In the genomic region with DNA sequence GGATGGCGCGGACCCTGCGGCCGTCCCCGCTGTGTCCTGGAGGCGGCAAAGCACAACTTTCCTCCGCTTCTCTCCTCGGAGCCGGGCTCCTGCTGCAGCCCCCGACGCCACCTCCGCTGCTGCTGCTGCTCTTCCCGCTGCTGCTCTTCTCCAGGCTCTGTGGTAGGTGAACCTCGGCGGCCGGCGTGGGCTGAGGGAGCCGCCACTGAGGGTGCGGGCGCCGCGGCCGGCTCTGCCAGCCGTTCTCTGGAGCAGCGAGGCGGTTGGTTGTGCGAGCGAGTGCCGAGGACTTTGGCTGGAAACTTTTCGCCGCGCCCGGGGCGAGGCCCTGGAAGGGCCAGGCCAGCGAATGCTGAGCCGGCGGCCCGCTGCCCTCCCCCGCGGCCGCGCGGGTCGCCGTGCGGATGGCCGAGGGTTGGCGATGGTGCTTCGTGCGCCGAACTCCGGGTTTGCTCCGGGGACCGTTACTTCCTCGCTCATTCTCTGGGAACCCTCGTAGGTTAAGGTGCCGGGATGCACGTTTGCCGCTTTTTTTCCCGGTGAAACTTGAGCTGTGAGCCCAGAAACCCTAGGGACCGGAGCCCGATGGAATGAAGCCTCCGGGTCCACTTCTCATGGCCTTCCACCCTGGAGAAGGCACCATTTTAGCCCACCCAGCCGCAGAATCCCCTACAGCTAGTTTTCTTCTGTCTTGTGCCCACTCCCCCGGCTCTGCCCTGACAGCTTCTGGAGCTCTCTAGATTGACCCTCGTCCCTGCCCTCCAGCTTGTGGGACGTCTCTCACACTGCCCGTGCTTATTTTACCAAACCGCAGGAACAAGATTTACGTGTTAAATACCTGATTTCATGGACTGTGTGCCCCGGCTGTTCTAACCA, we compare ENCODE assay signal across 8 cellular contexts. TPM values are rescaled to one million over a fixed set of nuclear protein-coding genes. Genes with fewer than 3 reads are reported as not detected.
DNase-seq lines count a peak whose midpoint lies in the region; ATAC-seq, FAIRE-seq and TF ChIP-seq lines count a peak whose summit lies in the region.

No MANE protein-coding gene starts in this region.

- peak; percentile 26 for ATAC-seq in HG03196 (IDR thresholded peaks at IDR 0.05; ENCODE audit: unreplicated experiment)
- peak; percentile 3 for ATAC-seq in WTC11
- ATAC-seq in mucosa of descending colon, result peak; percentile 49

- no peak for TF ChIP-seq EP300 in suprapubic skin (IDR thresholded peaks at IDR 0.05)

- H3K27ac ChIP-seq in suprapubic skin, result peak overlapping the region; percentile 88

- H3K27me3 ChIP-seq in endocrine pancreas (ENCODE audit: control insufficient read depth, insufficient read depth, low read length) (no peaks in the 10 kb centered on the region), suprapubic skin (peaks cover 13% of the 10 kb centered on the region)

- no peaks in the 10 kb centered on the region for H3K27me3 Mint-ChIP-seq in WTC11 (ENCODE audit: low read depth)

- no peaks in the 10 kb centered on the region for H3K36me3 Mint-ChIP-seq in WTC11

- FAIRE-seq in GM12892 (lab: Jason Lieb, UNC), result no peak

- H3K9ac ChIP-seq in endocrine pancreas (ENCODE audit: control insufficient read depth, insufficient read depth, low read length), result peak overlapping the region; percentile 94

- WGBS in suprapubic skin, result under 1% methylated on average over 8 of the region's 71 CpGs

- H3K9me3 ChIP-seq in endocrine pancreas (ENCODE audit: control insufficient read depth, low read length), result no peaks in the 10 kb centered on the region
- no peaks in the 10 kb centered on the region for H3K9me3 ChIP-seq in mucosa of descending colon
- H3K9me3 ChIP-seq in suprapubic skin, result no peaks in the 10 kb centered on the region

- CTCF ChIA-PET in WTC11 (lab: Charles Lee), result interaction anchor here (1.0 kb wide), 1 partner anchor 9 kb away, joined by 11 read pairs; no protein-coding TSS in a partner anchor

- H3K4me3 Mint-ChIP-seq in WTC11, result peak overlapping the region; percentile 89

- H3K4me1 ChIP-seq in endocrine pancreas (ENCODE audit: control insufficient read depth, insufficient read depth, low read length) (no peaks in the 10 kb centered on the region), mucosa of descending colon (ENCODE audit: low read depth) (peaks cover 13% of the 10 kb centered on the region), suprapubic skin (peaks cover 34% of the 10 kb centered on the region)

- H3K4me3 ChIP-seq in endocrine pancreas (ENCODE audit: control insufficient read depth, insufficient read depth, low read length) (peak overlapping the region; percentile 94), mucosa of descending colon (peak overlapping the region; percentile 87), suprapubic skin (peak overlapping the region; percentile 85)

- no peak for TF ChIP-seq CTCF in WTC11 (IDR thresholded peaks at IDR 0.05)
- TF ChIP-seq CTCF in mucosa of descending colon (IDR thresholded peaks at IDR 0.05), result no peak
- TF ChIP-seq CTCF in suprapubic skin (IDR thresholded peaks at IDR 0.05), result no peak

- intact Hi-C loops in mucosa of descending colon (cut with DNase I, micrococcal nuclease), result no loop called here

- peak; percentile 42 for DNase-seq in activated naive CD4-positive, alpha-beta T cell treated with Interleukin-2 at 50 U/mL for 16 hours
- DNase-seq in activated naive CD4-positive, alpha-beta T cell (lab: John Stamatoyannopoulos, UW), result no peak
- peak; percentile 51 for DNase-seq in WTC11 (ENCODE audit: low spot score)
- peak; percentile 43 to 77 (median 62) for DNase-seq in mucosa of descending colon
- peak in 1 of 2 donors; percentile 64 for DNase-seq in suprapubic skin (ENCODE audit: low spot score in 2 of 2)
- no peak for DNase-seq in GM12892 (ENCODE audit: insufficient read length)

- TF ChIP-seq POLR2A in suprapubic skin (IDR thresholded peaks at IDR 0.05) (no peak), GM12892 (IDR thresholded peaks at IDR 0.05; ENCODE audit: low read depth, low read length) (no peak)

- H3K27ac Mint-ChIP-seq in WTC11, result peak overlapping the region; percentile 53; the same call in 1 of the 2 replicates

- POLR2A ChIA-PET in WTC11 (lab: Charles Lee), result no interaction called here

- H3K36me3 ChIP-seq in endocrine pancreas (ENCODE audit: control insufficient read depth, insufficient read depth, low read length), result no peaks in the 10 kb centered on the region
- H3K36me3 ChIP-seq in mucosa of descending colon (ENCODE audit: low read depth), result no peaks in the 10 kb centered on the region
- H3K36me3 ChIP-seq in suprapubic skin, result no peaks in the 10 kb centered on the region

- no peaks in the 10 kb centered on the region for H3K9me3 Mint-ChIP-seq in WTC11

- peaks cover 46% of the 10 kb centered on the region for H3K4me1 Mint-ChIP-seq in WTC11

TF ChIP-seq in WTC11, 78 proteins besides CTCF, POLR2A, EP300 and RAD21 (continues in another document):
- TF ChIP-seq, protein P1, sequence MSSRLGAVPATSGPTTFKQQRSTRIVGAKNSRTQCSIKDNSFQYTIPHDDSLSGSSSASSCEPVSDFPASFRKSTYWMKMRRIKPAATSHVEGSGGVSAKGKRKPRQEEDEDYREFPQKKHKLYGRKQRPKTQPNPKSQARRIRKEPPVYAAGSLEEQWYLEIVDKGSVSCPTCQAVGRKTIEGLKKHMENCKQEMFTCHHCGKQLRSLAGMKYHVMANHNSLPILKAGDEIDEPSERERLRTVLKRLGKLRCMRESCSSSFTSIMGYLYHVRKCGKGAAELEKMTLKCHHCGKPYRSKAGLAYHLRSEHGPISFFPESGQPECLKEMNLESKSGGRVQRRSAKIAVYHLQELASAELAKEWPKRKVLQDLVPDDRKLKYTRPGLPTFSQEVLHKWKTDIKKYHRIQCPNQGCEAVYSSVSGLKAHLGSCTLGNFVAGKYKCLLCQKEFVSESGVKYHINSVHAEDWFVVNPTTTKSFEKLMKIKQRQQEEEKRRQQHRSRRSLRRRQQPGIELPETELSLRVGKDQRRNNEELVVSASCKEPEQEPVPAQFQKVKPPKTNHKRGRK (CRISPR knock-in tag; IDR thresholded peaks at IDR 0.05; ENCODE audit: borderline replicate concordance), result no peak
- TF ChIP-seq, protein P2, sequence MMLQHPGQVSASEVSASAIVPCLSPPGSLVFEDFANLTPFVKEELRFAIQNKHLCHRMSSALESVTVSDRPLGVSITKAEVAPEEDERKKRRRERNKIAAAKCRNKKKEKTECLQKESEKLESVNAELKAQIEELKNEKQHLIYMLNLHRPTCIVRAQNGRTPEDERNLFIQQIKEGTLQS (CRISPR knock-in tag; conservative IDR thresholded peaks at IDR 0.05), result no peak
- TF ChIP-seq, protein P3, sequence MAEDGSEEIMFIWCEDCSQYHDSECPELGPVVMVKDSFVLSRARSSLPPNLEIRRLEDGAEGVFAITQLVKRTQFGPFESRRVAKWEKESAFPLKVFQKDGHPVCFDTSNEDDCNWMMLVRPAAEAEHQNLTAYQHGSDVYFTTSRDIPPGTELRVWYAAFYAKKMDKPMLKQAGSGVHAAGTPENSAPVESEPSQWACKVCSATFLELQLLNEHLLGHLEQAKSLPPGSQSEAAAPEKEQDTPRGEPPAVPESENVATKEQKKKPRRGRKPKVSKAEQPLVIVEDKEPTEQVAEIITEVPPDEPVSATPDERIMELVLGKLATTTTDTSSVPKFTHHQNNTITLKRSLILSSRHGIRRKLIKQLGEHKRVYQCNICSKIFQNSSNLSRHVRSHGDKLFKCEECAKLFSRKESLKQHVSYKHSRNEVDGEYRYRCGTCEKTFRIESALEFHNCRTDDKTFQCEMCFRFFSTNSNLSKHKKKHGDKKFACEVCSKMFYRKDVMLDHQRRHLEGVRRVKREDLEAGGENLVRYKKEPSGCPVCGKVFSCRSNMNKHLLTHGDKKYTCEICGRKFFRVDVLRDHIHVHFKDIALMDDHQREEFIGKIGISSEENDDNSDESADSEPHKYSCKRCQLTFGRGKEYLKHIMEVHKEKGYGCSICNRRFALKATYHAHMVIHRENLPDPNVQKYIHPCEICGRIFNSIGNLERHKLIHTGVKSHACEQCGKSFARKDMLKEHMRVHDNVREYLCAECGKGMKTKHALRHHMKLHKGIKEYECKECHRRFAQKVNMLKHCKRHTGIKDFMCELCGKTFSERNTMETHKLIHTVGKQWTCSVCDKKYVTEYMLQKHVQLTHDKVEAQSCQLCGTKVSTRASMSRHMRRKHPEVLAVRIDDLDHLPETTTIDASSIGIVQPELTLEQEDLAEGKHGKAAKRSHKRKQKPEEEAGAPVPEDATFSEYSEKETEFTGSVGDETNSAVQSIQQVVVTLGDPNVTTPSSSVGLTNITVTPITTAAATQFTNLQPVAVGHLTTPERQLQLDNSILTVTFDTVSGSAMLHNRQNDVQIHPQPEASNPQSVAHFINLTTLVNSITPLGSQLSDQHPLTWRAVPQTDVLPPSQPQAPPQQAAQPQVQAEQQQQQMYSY (CRISPR knock-in tag; IDR thresholded peaks at IDR 0.05), result peak; percentile 13; the same call in 1 of the 2 replicates

RNA-seq across cellular contexts. Expression of a gene that starts 0.6 kb away (rescaled TPM):
- 19.9 to 24.8 TPM (median 23.0 TPM) in 3 replicates for total RNA-seq in WTC11 (2021)
- total RNA-seq in mucosa of descending colon, result 10 to 100 TPM; 36.5 to 60.7 (median 43.8) TPM
- 10 to 100 TPM in 2 of 4 donors, 1 to 10 TPM in 2; 4.7 to 11.9 (median 7.6) TPM for total RNA-seq in suprapubic skin
- polyA plus RNA-seq in GM12892 (2012; ENCODE audit: missing spikeins), result not detected

Comparison
In these comparisons a context has a peak if more than half of its experiments do, and no peak if none do; other contexts are left out.
1. DNase-seq: peak in activated naive CD4-positive, alpha-beta T cell treated with Interleukin-2 at 50 U/mL for 16 hours (single experiment), WTC11 (single experiment) and mucosa of descending colon (3 of 3); none in activated naive CD4-positive, alpha-beta T cell (0 of 4) and GM12892 (single experiment).
2. Peak in every context shown above with its lines, with median percentiles within 50 percentile points of each other: ATAC-seq and H3K4me3 ChIP-seq.